8 cellular contexts compared by ENCODE assay signal in the genomic region with DNA sequence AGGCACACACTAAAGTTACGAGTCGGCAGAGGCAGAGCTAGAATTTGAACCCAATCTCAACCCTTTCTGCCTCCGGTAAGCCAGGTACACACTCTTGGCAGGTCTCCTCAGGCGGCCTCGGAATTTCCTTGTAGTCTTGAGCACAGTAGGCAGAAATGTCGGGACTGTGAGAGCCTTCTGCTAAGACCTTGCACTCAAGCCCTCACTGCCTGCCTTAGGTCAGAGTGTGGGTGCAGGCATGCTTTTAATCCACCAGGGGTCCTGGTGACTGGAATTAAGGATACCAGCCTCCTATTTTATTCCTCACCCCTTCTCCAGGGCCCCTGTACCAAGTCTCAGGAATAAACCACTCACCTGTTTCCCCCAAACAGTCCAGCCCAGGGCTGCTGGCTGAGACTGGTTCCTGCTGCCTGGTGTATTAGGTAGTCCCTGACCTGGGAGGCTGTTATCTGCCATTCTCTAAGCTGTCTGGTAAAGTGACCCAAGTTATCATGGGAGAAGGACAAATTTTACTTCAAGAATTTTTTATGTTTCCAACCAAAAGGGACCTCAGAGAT. TPM values are rescaled to one million over a fixed set of nuclear protein-coding genes. Genes with fewer than 3 reads are reported as not detected.
A peak's percentile ranks its signal among the peaks of the same experiment; 100 is the strongest.
DNase-seq lines count a peak whose midpoint lies in the region; ATAC-seq lines count a peak whose summit lies in the region.

No MANE protein-coding gene starts in this region.

- peaks cover 0 to 19% (median 0%) of the 10 kb centered on the region in 3 experiments for H3K36me3 ChIP-seq in naive thymus-derived CD4-positive, alpha-beta T cell (ENCODE audit: control insufficient read depth in 2 of 3, insufficient read depth in 3 of 3, low read length in 3 of 3)
- peaks cover 18% of the 10 kb centered on the region for H3K36me3 ChIP-seq in thymus (ENCODE audit: control insufficient read depth, insufficient read depth)

- peaks cover 0 to 9% (median 0%) of the 10 kb centered on the region in 5 donors for H3K27me3 Mint-ChIP-seq in naive thymus-derived CD4-positive, alpha-beta T cell

- H3K27ac Mint-ChIP-seq in naive thymus-derived CD4-positive, alpha-beta T cell, result peak overlapping the region in 8 of 9 donors; percentile 86 to 99 (median 93)

- under 1% methylated on average over 6 of the region's 6 CpGs for WGBS in thymus

- H3K27me3 ChIP-seq in naive thymus-derived CD4-positive, alpha-beta T cell (ENCODE audit: control insufficient read depth in 2 of 2, insufficient read depth in 2 of 2, low read length in 2 of 2), result no peaks in the 10 kb centered on the region
- no peaks in the 10 kb centered on the region for H3K27me3 ChIP-seq in thymus (ENCODE audit: control insufficient read depth, insufficient read depth)

- no peaks in the 10 kb centered on the region for H3K9me3 Mint-ChIP-seq in naive thymus-derived CD4-positive, alpha-beta T cell

- H3K4me3 ChIP-seq in naive thymus-derived CD4-positive, alpha-beta T cell (ENCODE audit: low read length), result peak overlapping the region; percentile 88
- H3K4me3 ChIP-seq in thymus (ENCODE audit: low read length), result peak overlapping the region; percentile 61

- H3K36me3 Mint-ChIP-seq in naive thymus-derived CD4-positive, alpha-beta T cell, result peaks cover 0 to 14% (median 5%) of the 10 kb centered on the region in 5 donors

- POLR2A ChIA-PET in naive thymus-derived CD4-positive, alpha-beta T cell (lab: Charles Lee), result interaction anchor here (0.6 to 1.5 kb wide), 5 partner anchors 20 to 386 kb away, joined by 3 to 9 read pairs (median 4); a partner anchor contains a TSS

- H3K4me1 Mint-ChIP-seq in naive thymus-derived CD4-positive, alpha-beta T cell, result peaks cover 21 to 41% (median 33%) of the 10 kb centered on the region in 7 donors

- CTCF ChIA-PET in naive thymus-derived CD4-positive, alpha-beta T cell (lab: Charles Lee), result interaction anchor here (1.0 to 1.6 kb wide), 2 partner anchors 20 to 126 kb away, joined by 3 to 4 read pairs; no protein-coding TSS in a partner anchor

- DNase-seq in left cardiac atrium (no peak), left ventricle myocardium superior (no peak), NCI-H2107 treated with DMSO at 0.1 percent for 48 hours (lab: John Stamatoyannopoulos, UW; ENCODE audit: unreplicated experiment) (peak; percentile 15), epidermal melanocyte (ENCODE audit: insufficient read length, low spot score) (peak; percentile 74)
- peak; percentile 37 for DNase-seq in activated CD4-positive, alpha-beta T cell treated with anti-CD3 and anti-CD28 coated beads, Interleukin-2, amount 50 U/mL, for 1 hour
- DNase-seq in naive thymus-derived CD4-positive, alpha-beta T cell, result peak in 8 of 9 donors; percentile 16 to 46 (median 30)

- intact Hi-C loops in left cardiac atrium (cut with DNase I), result loop anchor here in 1 of 2 donors (5.0 kb wide), 1 partner anchor 121 kb away; no protein-coding TSS in a partner anchor
- intact Hi-C loops in left ventricle myocardium superior (cut with micrococcal nuclease), result no loop called here
- intact Hi-C loops in naive thymus-derived CD4-positive, alpha-beta T cell (cut with micrococcal nuclease), result loop anchor here (1.0 to 10.0 kb wide), 11 partner anchors 20 to 1276 kb away; a partner anchor contains a TSS

- H3K4me3 Mint-ChIP-seq in naive thymus-derived CD4-positive, alpha-beta T cell, result peak overlapping the region; percentile 88 to 100 (median 98)

- no peaks in the 10 kb centered on the region for H3K9me3 ChIP-seq in naive thymus-derived CD4-positive, alpha-beta T cell (ENCODE audit: control insufficient read depth in 2 of 3, low read length in 3 of 3)
- H3K9me3 ChIP-seq in thymus (ENCODE audit: control insufficient read depth), result peaks cover 3% of the 10 kb centered on the region

- H3K27ac ChIP-seq in naive thymus-derived CD4-positive, alpha-beta T cell (ENCODE audit: low read depth, low read length), result peak overlapping the region; percentile 76
- H3K27ac ChIP-seq in thymus (ENCODE audit: low read depth), result no peak overlapping the region

- H3K4me1 ChIP-seq in naive thymus-derived CD4-positive, alpha-beta T cell (ENCODE audit: control insufficient read depth in 2 of 2, insufficient read depth in 2 of 2, low read length in 2 of 2), result peaks cover 12 to 15% of the 10 kb centered on the region in 2 donors
- H3K4me1 ChIP-seq in thymus (ENCODE audit: control insufficient read depth, insufficient read depth, low read length), result peaks cover 9% of the 10 kb centered on the region

- ATAC-seq in left cardiac atrium, result peak; percentile 13
- ATAC-seq in left ventricle myocardium superior, result no peak
- ATAC-seq in HG02840 (IDR thresholded peaks at IDR 0.05; ENCODE audit: low FRiP score, unreplicated experiment), result peak; percentile 26
- peak; percentile 28 for ATAC-seq in naive thymus-derived CD4-positive, alpha-beta T cell

RNA-seq across cellular contexts. Expression of a gene that starts 0.9 kb away (rescaled TPM):
- total RNA-seq in left cardiac atrium, result 100 to 1,000 TPM; 117 to 119 TPM
- total RNA-seq in left ventricle myocardium superior, result 115 TPM
- total RNA-seq in naive thymus-derived CD4-positive, alpha-beta T cell, result 100 to 1,000 TPM in 2 of 5 experiments, 10 to 100 TPM in 3; 58.4 to 116 (median 79.1) TPM
- polyA plus RNA-seq in naive thymus-derived CD4-positive, alpha-beta T cell, result 100 to 1,000 TPM; 339 to 340 TPM
- 192 TPM for polyA plus RNA-seq in thymus

RNA-seq across cellular contexts. Expression of a gene that starts 33.3 kb away (rescaled TPM):
- total RNA-seq in left cardiac atrium, result 100 to 1,000 TPM; 226 to 257 TPM
- total RNA-seq in left ventricle myocardium superior, result 591 TPM
- under 1 TPM in 2 of 5 experiments, not detected in 3; 0.05 to 0.19 TPM for total RNA-seq in naive thymus-derived CD4-positive, alpha-beta T cell
- not detected for polyA plus RNA-seq in naive thymus-derived CD4-positive, alpha-beta T cell
- 0.96 TPM for polyA plus RNA-seq in thymus

RNA-seq across cellular contexts. Expression of a gene that starts 47.0 kb away (rescaled TPM):
- total RNA-seq in left cardiac atrium (under 1 TPM; 0.31 to 0.50 TPM), left ventricle myocardium superior (0.12 TPM)
- total RNA-seq in naive thymus-derived CD4-positive, alpha-beta T cell, result 1 to 10 TPM in 1 of 5 experiments, under 1 TPM in 3, not detected in 1; 0.10 to 1.6 (median 0.24) TPM
- not detected for polyA plus RNA-seq in naive thymus-derived CD4-positive, alpha-beta T cell
- polyA plus RNA-seq in thymus, result 0.34 TPM

Comparison
In these comparisons a context has a peak if more than half of its experiments do, and no peak if none do; other contexts are left out.
1. DNase-seq: peak in NCI-H2107 treated with DMSO at 0.1 percent for 48 hours (single experiment), activated CD4-positive, alpha-beta T cell treated with anti-CD3 and anti-CD28 coated beads, Interleukin-2, amount 50 U/mL, for 1 hour (single experiment), epidermal melanocyte (single experiment) and naive thymus-derived CD4-positive, alpha-beta T cell (8 of 9); none in left cardiac atrium (single experiment) and left ventricle myocardium superior (single experiment).
2. RNA of a gene that starts 33.3 kb away (total RNA-seq): 591 TPM in left ventricle myocardium superior (single experiment) and 226 to 257 TPM in left cardiac atrium; 0.05 to 0.19 TPM in naive thymus-derived CD4-positive, alpha-beta T cell; every median in the first group is over 100 times any median in the second.